ENCODE assay signal across 1 cellular context in the genomic region with DNA sequence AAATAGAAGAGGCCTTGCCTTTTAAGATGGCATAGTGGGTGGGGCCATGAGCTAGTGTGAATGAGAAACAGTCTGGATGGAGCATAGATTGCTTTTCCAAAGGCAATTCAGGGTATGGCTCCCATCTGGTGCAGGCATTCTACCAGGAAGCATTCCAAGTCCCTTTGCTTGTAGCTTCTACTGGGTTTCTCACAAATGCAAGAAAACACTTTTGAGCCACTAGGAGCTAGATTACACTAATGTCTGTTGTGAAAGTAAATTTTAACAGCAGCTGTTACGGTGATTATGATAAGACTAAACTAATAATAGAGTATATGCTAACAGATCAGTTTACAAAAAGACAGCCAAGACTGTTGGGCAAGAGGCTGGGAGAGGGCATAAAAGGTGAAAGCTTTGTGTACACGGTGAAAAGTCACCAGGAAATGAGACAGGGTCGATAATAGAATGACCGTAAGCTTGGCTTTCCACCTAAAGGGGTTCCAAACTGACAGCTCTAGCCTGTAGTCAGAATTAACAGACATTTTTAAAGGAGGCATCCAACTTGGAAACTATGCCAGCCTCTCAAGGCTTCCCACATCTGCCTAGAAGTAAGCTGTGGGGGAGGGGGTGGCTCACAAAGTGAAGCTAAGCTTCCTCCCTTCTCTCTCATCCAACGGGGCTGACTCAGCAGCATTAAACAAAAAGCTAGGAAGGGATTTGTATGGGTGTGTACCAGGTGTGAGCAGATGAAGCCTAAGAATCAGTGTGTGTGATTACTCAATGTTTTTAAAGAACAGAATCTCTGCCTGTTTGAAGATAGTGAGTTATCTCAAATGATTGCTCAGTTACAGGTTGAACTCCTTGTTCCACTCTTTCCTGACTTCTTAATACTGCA.
TF ChIP-seq lines count a peak whose summit lies in the region.

No MANE protein-coding gene starts in this region.

TF ChIP-seq in HepG2, 621 proteins besides CTCF, POLR2A, EP300 and RAD21 (continued from another document and continues in another):
- TF ChIP-seq STAG1 (CRISPR knock-in tag; IDR thresholded peaks at IDR 0.05): no peak
- no peak for TF ChIP-seq TRIM24 (CRISPR knock-in tag; IDR thresholded peaks at IDR 0.05)
- TF ChIP-seq, protein P1, sequence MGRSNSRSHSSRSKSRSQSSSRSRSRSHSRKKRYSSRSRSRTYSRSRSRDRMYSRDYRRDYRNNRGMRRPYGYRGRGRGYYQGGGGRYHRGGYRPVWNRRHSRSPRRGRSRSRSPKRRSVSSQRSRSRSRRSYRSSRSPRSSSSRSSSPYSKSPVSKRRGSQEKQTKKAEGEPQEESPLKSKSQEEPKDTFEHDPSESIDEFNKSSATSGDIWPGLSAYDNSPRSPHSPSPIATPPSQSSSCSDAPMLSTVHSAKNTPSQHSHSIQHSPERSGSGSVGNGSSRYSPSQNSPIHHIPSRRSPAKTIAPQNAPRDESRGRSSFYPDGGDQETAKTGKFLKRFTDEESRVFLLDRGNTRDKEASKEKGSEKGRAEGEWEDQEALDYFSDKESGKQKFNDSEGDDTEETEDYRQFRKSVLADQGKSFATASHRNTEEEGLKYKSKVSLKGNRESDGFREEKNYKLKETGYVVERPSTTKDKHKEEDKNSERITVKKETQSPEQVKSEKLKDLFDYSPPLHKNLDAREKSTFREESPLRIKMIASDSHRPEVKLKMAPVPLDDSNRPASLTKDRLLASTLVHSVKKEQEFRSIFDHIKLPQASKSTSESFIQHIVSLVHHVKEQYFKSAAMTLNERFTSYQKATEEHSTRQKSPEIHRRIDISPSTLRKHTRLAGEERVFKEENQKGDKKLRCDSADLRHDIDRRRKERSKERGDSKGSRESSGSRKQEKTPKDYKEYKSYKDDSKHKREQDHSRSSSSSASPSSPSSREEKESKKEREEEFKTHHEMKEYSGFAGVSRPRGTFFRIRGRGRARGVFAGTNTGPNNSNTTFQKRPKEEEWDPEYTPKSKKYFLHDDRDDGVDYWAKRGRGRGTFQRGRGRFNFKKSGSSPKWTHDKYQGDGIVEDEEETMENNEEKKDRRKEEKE (IDR thresholded peaks at IDR 0.05): no peak
- TF ChIP-seq, protein P2, sequence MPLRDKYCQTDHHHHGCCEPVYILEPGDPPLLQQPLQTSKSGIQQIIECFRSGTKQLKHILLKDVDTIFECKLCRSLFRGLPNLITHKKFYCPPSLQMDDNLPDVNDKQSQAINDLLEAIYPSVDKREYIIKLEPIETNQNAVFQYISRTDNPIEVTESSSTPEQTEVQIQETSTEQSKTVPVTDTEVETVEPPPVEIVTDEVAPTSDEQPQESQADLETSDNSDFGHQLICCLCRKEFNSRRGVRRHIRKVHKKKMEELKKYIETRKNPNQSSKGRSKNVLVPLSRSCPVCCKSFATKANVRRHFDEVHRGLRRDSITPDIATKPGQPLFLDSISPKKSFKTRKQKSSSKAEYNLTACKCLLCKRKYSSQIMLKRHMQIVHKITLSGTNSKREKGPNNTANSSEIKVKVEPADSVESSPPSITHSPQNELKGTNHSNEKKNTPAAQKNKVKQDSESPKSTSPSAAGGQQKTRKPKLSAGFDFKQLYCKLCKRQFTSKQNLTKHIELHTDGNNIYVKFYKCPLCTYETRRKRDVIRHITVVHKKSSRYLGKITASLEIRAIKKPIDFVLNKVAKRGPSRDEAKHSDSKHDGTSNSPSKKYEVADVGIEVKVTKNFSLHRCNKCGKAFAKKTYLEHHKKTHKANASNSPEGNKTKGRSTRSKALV (CRISPR knock-in tag; IDR thresholded peaks at IDR 0.05): no peak
- TF ChIP-seq, protein P3, sequence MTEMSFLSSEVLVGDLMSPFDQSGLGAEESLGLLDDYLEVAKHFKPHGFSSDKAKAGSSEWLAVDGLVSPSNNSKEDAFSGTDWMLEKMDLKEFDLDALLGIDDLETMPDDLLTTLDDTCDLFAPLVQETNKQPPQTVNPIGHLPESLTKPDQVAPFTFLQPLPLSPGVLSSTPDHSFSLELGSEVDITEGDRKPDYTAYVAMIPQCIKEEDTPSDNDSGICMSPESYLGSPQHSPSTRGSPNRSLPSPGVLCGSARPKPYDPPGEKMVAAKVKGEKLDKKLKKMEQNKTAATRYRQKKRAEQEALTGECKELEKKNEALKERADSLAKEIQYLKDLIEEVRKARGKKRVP (CRISPR knock-in tag; IDR thresholded peaks at IDR 0.05): peak in 1 of 2 experiments; percentile 72; a peak in 1 of 4 replicates
- TF ChIP-seq, protein P4, sequence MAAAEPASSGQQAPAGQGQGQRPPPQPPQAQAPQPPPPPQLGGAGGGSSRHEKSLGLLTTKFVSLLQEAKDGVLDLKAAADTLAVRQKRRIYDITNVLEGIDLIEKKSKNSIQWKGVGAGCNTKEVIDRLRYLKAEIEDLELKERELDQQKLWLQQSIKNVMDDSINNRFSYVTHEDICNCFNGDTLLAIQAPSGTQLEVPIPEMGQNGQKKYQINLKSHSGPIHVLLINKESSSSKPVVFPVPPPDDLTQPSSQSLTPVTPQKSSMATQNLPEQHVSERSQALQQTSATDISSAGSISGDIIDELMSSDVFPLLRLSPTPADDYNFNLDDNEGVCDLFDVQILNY (CRISPR knock-in tag; conservative IDR thresholded peaks at IDR 0.05): no peak
- TF ChIP-seq, protein P5, sequence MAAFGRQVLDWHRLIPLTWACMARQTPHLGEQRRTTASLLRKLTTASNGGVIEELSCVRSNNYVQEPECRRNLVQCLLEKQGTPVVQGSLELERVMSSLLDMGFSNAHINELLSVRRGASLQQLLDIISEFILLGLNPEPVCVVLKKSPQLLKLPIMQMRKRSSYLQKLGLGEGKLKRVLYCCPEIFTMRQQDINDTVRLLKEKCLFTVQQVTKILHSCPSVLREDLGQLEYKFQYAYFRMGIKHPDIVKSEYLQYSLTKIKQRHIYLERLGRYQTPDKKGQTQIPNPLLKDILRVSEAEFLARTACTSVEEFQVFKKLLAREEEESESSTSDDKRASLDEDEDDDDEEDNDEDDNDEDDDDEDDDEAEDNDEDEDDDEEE (CRISPR knock-in tag; IDR thresholded peaks at IDR 0.05): no peak
- TF ChIP-seq ZNF589 (CRISPR knock-in tag; conservative IDR thresholded peaks at IDR 0.05): no peak
- 0 out of 2 replicates have a peak, but pooled peaks have one; percentile 41 for TF ChIP-seq DMAP1 (CRISPR knock-in tag; IDR thresholded peaks at IDR 0.05)
- no peak for TF ChIP-seq ZNF629 (CRISPR knock-in tag; conservative IDR thresholded peaks at IDR 0.05)
- no peak for TF ChIP-seq BRD4 (CRISPR knock-in tag; IDR thresholded peaks at IDR 0.05)
- TF ChIP-seq ZNF17 (CRISPR knock-in tag; IDR thresholded peaks at IDR 0.05): no peak
- no peak for TF ChIP-seq ZNF83 (CRISPR knock-in tag; IDR thresholded peaks at IDR 0.05; ENCODE audit: borderline replicate concordance)
- TF ChIP-seq, protein P6, sequence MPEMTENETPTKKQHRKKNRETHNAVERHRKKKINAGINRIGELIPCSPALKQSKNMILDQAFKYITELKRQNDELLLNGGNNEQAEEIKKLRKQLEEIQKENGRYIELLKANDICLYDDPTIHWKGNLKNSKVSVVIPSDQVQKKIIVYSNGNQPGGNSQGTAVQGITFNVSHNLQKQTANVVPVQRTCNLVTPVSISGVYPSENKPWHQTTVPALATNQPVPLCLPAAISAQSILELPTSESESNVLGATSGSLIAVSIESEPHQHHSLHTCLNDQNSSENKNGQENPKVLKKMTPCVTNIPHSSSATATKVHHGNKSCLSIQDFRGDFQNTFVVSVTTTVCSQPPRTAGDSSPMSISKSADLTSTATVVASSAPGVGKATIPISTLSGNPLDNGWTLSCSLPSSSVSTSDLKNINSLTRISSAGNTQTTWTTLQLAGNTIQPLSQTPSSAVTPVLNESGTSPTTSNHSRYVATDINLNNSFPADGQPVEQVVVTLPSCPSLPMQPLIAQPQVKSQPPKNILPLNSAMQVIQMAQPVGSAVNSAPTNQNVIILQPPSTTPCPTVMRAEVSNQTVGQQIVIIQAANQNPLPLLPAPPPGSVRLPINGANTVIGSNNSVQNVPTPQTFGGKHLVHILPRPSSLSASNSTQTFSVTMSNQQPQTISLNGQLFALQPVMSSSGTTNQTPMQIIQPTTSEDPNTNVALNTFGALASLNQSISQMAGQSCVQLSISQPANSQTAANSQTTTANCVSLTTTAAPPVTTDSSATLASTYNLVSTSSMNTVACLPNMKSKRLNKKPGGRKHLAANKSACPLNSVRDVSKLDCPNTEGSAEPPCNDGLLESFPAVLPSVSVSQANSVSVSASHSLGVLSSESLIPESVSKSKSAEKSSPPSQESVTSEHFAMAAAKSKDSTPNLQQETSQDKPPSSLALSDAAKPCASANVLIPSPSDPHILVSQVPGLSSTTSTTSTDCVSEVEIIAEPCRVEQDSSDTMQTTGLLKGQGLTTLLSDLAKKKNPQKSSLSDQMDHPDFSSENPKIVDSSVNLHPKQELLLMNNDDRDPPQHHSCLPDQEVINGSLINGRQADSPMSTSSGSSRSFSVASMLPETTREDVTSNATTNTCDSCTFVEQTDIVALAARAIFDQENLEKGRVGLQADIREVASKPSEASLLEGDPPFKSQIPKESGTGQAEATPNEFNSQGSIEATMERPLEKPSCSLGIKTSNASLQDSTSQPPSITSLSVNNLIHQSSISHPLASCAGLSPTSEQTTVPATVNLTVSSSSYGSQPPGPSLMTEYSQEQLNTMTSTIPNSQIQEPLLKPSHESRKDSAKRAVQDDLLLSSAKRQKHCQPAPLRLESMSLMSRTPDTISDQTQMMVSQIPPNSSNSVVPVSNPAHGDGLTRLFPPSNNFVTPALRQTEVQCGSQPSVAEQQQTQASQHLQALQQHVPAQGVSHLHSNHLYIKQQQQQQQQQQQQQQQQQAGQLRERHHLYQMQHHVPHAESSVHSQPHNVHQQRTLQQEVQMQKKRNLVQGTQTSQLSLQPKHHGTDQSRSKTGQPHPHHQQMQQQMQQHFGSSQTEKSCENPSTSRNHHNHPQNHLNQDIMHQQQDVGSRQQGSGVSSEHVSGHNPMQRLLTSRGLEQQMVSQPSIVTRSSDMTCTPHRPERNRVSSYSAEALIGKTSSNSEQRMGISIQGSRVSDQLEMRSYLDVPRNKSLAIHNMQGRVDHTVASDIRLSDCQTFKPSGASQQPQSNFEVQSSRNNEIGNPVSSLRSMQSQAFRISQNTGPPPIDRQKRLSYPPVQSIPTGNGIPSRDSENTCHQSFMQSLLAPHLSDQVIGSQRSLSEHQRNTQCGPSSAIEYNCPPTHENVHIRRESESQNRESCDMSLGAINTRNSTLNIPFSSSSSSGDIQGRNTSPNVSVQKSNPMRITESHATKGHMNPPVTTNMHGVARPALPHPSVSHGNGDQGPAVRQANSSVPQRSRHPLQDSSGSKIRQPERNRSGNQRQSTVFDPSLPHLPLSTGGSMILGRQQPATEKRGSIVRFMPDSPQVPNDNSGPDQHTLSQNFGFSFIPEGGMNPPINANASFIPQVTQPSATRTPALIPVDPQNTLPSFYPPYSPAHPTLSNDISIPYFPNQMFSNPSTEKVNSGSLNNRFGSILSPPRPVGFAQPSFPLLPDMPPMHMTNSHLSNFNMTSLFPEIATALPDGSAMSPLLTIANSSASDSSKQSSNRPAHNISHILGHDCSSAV (CRISPR knock-in tag; IDR thresholded peaks at IDR 0.05; ENCODE audit: borderline replicate concordance): no peak
- no peak for TF ChIP-seq KDM2A (CRISPR knock-in tag; IDR thresholded peaks at IDR 0.05; ENCODE audit: borderline replicate concordance, low read depth)
- no peak for TF ChIP-seq NBN (conservative IDR thresholded peaks at IDR 0.05)
- peak; percentile 92; the same call in 1 of the 2 replicates for TF ChIP-seq MBD4 (IDR thresholded peaks at IDR 0.05; ENCODE audit: borderline replicate concordance, low read length)
- TF ChIP-seq, protein P7, sequence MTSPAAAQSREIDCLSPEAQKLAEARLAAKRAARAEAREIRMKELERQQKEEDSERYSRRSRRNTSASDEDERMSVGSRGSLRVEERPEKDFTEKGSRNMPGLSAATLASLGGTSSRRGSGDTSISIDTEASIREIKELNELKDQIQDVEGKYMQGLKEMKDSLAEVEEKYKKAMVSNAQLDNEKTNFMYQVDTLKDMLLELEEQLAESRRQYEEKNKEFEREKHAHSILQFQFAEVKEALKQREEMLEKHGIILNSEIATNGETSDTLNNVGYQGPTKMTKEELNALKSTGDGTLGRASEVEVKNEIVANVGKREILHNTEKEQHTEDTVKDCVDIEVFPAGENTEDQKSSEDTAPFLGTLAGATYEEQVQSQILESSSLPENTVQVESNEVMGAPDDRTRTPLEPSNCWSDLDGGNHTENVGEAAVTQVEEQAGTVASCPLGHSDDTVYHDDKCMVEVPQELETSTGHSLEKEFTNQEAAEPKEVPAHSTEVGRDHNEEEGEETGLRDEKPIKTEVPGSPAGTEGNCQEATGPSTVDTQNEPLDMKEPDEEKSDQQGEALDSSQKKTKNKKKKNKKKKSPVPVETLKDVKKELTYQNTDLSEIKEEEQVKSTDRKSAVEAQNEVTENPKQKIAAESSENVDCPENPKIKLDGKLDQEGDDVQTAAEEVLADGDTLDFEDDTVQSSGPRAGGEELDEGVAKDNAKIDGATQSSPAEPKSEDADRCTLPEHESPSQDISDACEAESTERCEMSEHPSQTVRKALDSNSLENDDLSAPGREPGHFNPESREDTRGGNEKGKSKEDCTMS (CRISPR knock-in tag; conservative IDR thresholded peaks at IDR 0.05): no peak
- peak; percentile 100 for TF ChIP-seq SIX1 (CRISPR knock-in tag; IDR thresholded peaks at IDR 0.05; ENCODE audit: borderline replicate concordance)
- TF ChIP-seq, protein P8, sequence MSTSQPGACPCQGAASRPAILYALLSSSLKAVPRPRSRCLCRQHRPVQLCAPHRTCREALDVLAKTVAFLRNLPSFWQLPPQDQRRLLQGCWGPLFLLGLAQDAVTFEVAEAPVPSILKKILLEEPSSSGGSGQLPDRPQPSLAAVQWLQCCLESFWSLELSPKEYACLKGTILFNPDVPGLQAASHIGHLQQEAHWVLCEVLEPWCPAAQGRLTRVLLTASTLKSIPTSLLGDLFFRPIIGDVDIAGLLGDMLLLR (CRISPR knock-in tag; IDR thresholded peaks at IDR 0.05): no peak
- no peak for TF ChIP-seq RBFOX2 (IDR thresholded peaks at IDR 0.05; ENCODE audit: low read depth, low read length)
- TF ChIP-seq GATAD2A (CRISPR knock-in tag; IDR thresholded peaks at IDR 0.05): peak; percentile 95
- TF ChIP-seq BORCS8-MEF2B (CRISPR knock-in tag; IDR thresholded peaks at IDR 0.05): no peak
- no peak for TF ChIP-seq ZNF253 (CRISPR knock-in tag; IDR thresholded peaks at IDR 0.05; ENCODE audit: borderline replicate concordance)
- TF ChIP-seq PHF21A (CRISPR knock-in tag; IDR thresholded peaks at IDR 0.05): peak; percentile 78
- no peak for TF ChIP-seq ZNF766 (CRISPR knock-in tag; IDR thresholded peaks at IDR 0.05; ENCODE audit: borderline replicate concordance)
- no peak for TF ChIP-seq SNRNP70 (IDR thresholded peaks at IDR 0.05; ENCODE audit: low read depth, low read length)
- peak; percentile 76; the same call in 1 of the 2 replicates for TF ChIP-seq NKX3-1 (CRISPR knock-in tag; IDR thresholded peaks at IDR 0.05)
- TF ChIP-seq, protein P9, sequence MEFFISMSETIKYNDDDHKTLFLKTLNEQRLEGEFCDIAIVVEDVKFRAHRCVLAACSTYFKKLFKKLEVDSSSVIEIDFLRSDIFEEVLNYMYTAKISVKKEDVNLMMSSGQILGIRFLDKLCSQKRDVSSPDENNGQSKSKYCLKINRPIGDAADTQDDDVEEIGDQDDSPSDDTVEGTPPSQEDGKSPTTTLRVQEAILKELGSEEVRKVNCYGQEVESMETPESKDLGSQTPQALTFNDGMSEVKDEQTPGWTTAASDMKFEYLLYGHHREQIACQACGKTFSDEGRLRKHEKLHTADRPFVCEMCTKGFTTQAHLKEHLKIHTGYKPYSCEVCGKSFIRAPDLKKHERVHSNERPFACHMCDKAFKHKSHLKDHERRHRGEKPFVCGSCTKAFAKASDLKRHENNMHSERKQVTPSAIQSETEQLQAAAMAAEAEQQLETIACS (CRISPR knock-in tag; IDR thresholded peaks at IDR 0.05): no peak
- TF ChIP-seq, protein P10, sequence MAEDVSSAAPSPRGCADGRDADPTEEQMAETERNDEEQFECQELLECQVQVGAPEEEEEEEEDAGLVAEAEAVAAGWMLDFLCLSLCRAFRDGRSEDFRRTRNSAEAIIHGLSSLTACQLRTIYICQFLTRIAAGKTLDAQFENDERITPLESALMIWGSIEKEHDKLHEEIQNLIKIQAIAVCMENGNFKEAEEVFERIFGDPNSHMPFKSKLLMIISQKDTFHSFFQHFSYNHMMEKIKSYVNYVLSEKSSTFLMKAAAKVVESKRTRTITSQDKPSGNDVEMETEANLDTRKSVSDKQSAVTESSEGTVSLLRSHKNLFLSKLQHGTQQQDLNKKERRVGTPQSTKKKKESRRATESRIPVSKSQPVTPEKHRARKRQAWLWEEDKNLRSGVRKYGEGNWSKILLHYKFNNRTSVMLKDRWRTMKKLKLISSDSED (CRISPR knock-in tag; IDR thresholded peaks at IDR 0.05): no peak
